ENCODE assay signal across 11 cellular contexts in the genomic region with DNA sequence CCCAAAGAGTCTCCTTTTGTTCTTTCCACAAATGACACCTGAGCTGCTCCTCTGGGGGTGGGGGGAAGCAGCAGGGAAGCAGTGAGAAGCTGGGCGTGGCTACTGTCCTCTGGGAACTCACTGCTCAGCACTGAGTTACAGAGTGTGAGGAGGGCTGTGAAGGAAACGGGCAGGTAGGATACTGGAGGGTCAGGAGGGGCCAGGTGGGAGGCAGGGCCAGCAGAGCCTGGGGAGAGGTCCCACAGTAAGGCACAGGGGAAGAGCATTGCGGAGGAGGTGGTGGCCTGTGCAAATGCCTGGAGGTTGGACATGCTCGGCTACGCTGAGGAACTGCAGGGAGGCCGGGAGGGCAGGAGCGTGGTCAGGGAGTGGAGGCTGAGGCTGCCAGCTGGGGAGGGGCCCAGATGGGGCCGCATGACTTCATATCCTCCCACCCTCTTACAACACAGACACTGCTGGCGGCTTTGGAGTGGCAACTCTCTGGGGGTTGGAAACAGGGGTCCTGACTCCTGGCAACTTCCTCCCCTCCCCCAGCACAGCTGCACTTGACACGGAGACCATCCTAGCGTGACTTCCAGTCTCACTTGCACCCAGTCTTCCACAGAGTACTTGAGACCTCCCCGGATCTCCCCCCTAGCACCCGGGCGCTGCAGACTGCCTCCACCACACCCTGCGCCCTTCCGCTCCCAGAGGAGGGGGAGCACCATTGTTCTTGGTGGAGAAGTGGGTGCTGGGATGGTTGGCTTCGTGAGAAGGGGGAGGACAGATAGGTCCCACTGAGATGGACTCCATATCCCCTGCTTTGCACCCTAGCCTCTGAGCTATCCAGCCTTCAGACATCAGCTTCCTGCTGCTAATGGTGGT. TPM values are rescaled to one million over a fixed set of nuclear protein-coding genes. Genes with fewer than 3 reads are reported as not detected.
DNase-seq lines count a peak whose midpoint lies in the region; ATAC-seq and TF ChIP-seq lines count a peak whose summit lies in the region.
"Had no signal": no experiment of that assay in that cellular context is flagged by ENCODE, and none has a peak within 500 bp of the region (broad histone marks: within the 10 kb centered on the region; RNA-seq: fewer than 3 reads in every experiment).

No MANE protein-coding gene starts in this region.

- peaks cover 3 to 4% of the 10 kb centered on the region in 2 donors for H3K36me3 Mint-ChIP-seq in CD14-positive monocyte
- peaks cover 5% of the 10 kb centered on the region for H3K36me3 Mint-ChIP-seq in glutamatergic neuron (ENCODE audit: unreplicated experiment)
- H3K36me3 Mint-ChIP-seq in stimulated activated effector memory CD8-positive, alpha-beta T cell treated with anti-CD3 and anti-CD28 coated beads, Interleukin-12 subunit alpha, Interleukin-12 subunit beta, amount 100 ng/mL, for 72 hours: peaks cover 4% of the 10 kb centered on the region

- H4K20me1 ChIP-seq in HCT116 (ENCODE audit: insufficient read depth): no peaks in the 10 kb centered on the region

- peaks cover 8 to 19% of the 10 kb centered on the region in 2 experiments for H3K4me1 ChIP-seq in HCT116 (ENCODE audit: control insufficient read depth in 1 of 2, insufficient read depth in 2 of 2, low read length in 2 of 2)
- H3K4me1 ChIP-seq in transverse colon: no peaks in the 10 kb centered on the region
- H3K4me1 ChIP-seq: suprapubic skin had no signal

- DNase-seq in CD14-positive monocyte (ENCODE audit: low spot score) (no peak), HCT116 (ENCODE audit: low read depth, low spot score) (no peak), NCI-H69 (lab: John Stamatoyannopoulos, UW) (peak; percentile 77), glutamatergic neuron (no peak), transverse colon (no peak), SHP77 treated with DMSO at 0.1 percent for 48 hours (lab: John Stamatoyannopoulos, UW) (no peak), dorsolateral prefrontal cortex (no peak)
- no peak for DNase-seq in stimulated activated effector memory CD8-positive, alpha-beta T cell treated with anti-CD3 and anti-CD28 coated beads, Interleukin-12 subunit alpha, Interleukin-12 subunit beta, amount 100 ng/mL, for 72 hours (ENCODE audit: low spot score in 2 of 2)
- DNase-seq: CD4-positive, alpha-beta T cell; head of caudate nucleus had no signal

- no peaks in the 10 kb centered on the region for H3K9me2 ChIP-seq in HCT116 (ENCODE audit: insufficient read depth)

- H3K4me1 Mint-ChIP-seq in CD14-positive monocyte (peaks cover 57% of the 10 kb centered on the region), glutamatergic neuron (ENCODE audit: low read depth, unreplicated experiment) (peaks cover 9% of the 10 kb centered on the region)
- peaks cover 39% of the 10 kb centered on the region for H3K4me1 Mint-ChIP-seq in stimulated activated effector memory CD8-positive, alpha-beta T cell treated with anti-CD3 and anti-CD28 coated beads, Interleukin-12 subunit alpha, Interleukin-12 subunit beta, amount 100 ng/mL, for 72 hours

- TF ChIP-seq CTCF in CD14-positive monocyte (IDR thresholded peaks at IDR 0.05) (no peak), HCT116 (IDR thresholded peaks at IDR 0.05 in 2 of 3, conservative IDR thresholded peaks at IDR 0.05 in 1 of 3; ENCODE audit: borderline replicate concordance in 1 of 3, insufficient read depth in 1 of 3, low read depth in 2 of 3, low read length in 2 of 3) (no peak), glutamatergic neuron (IDR thresholded peaks at IDR 0.05; ENCODE audit: partially characterized antibody, unreplicated experiment) (no peak), transverse colon (IDR thresholded peaks at IDR 0.05) (no peak), dorsolateral prefrontal cortex (IDR thresholded peaks at IDR 0.05 in 54 of 56, conservative IDR thresholded peaks at IDR 0.05 in 2 of 56; ENCODE audit: low read depth in 1 of 56, partially characterized antibody in 56 of 56) (no peak)

- no peak for TF ChIP-seq EP300 in transverse colon (IDR thresholded peaks at IDR 0.05; ENCODE audit: low read depth)

- peak overlapping the region; percentile 39; the same call in 1 of the 2 replicates for H3K4me2 ChIP-seq in HCT116 (ENCODE audit: low read length)

- H3K9me3 Mint-ChIP-seq in CD14-positive monocyte (peaks cover 0 to 6% (median 0%) of the 10 kb centered on the region in 7 donors), glutamatergic neuron (ENCODE audit: unreplicated experiment) (peaks cover 8% of the 10 kb centered on the region)
- H3K9me3 Mint-ChIP-seq in stimulated activated effector memory CD8-positive, alpha-beta T cell treated with anti-CD3 and anti-CD28 coated beads, Interleukin-12 subunit alpha, Interleukin-12 subunit beta, amount 100 ng/mL, for 72 hours: no peaks in the 10 kb centered on the region
- H3K9me3 Mint-ChIP-seq: CD4-positive, alpha-beta T cell had no signal

- in situ Hi-C loops in transverse colon (cut with MboI; ENCODE audit: low pct_ligation_motif_present in 1 of 4, low pct_unique_long_range_greater_than_20kb in 1 of 4, low sequenced_read_pairs in 3 of 4): no loop called here

- RAD21 ChIA-PET in HCT116 (lab: Charles Lee; ENCODE audit: low non-redundant PET in 1 of 2, low total read pairs in 2 of 2, uncharacterized antibody in 2 of 2, unreplicated experiment in 2 of 2): no interaction called here

- WGBS in transverse colon (ENCODE audit: low coverage in 1 of 2), 2 donors: 50 to 71% methylated on average over 2 to 17 of the region's 17 CpGs

- CTCF ChIA-PET in HCT116 (lab: Charles Lee): interaction anchor here (1.3 to 1.4 kb wide), 2 partner anchors 10 to 73 kb away, joined by 3 to 4 read pairs; no protein-coding TSS in a partner anchor

- H3K4me3 Mint-ChIP-seq in CD14-positive monocyte (peak overlapping the region in 1 of 2 donors; percentile 68), glutamatergic neuron (ENCODE audit: unreplicated experiment) (no peak overlapping the region)
- H3K4me3 Mint-ChIP-seq in stimulated activated effector memory CD8-positive, alpha-beta T cell treated with anti-CD3 and anti-CD28 coated beads, Interleukin-12 subunit alpha, Interleukin-12 subunit beta, amount 100 ng/mL, for 72 hours: no peak overlapping the region
- H3K4me3 Mint-ChIP-seq: CD4-positive, alpha-beta T cell had no signal

- H2AFZ ChIP-seq in HCT116 (ENCODE audit: low read depth, low read length, poor library complexity, severe bottlenecking): no peak overlapping the region

- H3K9me3 ChIP-seq in HCT116 (ENCODE audit: control insufficient read depth in 1 of 2, insufficient read depth in 1 of 2, low read depth in 1 of 2, low read length in 2 of 2) (no peaks in the 10 kb centered on the region), transverse colon (no peaks in the 10 kb centered on the region)
- H3K9me3 ChIP-seq: suprapubic skin had no signal

- no peaks in the 10 kb centered on the region for H3K36me3 ChIP-seq in HCT116 (ENCODE audit: control insufficient read depth in 1 of 2, insufficient read depth in 2 of 2, low read length in 2 of 2)
- H3K36me3 ChIP-seq in transverse colon: no peaks in the 10 kb centered on the region
- H3K36me3 ChIP-seq: suprapubic skin had no signal

- H3K79me2 ChIP-seq in HCT116 (ENCODE audit: insufficient read depth, low read length): no peaks in the 10 kb centered on the region

- TF ChIP-seq POLR2A in HCT116 (IDR thresholded peaks at IDR 0.05; ENCODE audit: borderline replicate concordance, extremely low read depth, insufficient read depth, insufficient read length) (no peak), transverse colon (IDR thresholded peaks at IDR 0.05) (no peak)

- no peak overlapping the region for H3K9ac ChIP-seq in HCT116 (ENCODE audit: low read length)

- H3K27ac ChIP-seq in HCT116 (ENCODE audit: low read depth, low read length) (no peak overlapping the region; the same call in 1 of the 2 replicates), transverse colon (no peak overlapping the region), dorsolateral prefrontal cortex (no peak overlapping the region)
- H3K27ac ChIP-seq: suprapubic skin had no signal

- TF ChIP-seq RAD21 in HCT116 (IDR thresholded peaks at IDR 0.05; ENCODE audit: low read depth): no peak

- no peak overlapping the region for H3K4me3 ChIP-seq in HCT116 (replicated peaks in 1 of 2; ENCODE audit: low read depth in 1 of 2, low read length in 2 of 2)
- no peak overlapping the region for H3K4me3 ChIP-seq in transverse colon
- no peak overlapping the region for H3K4me3 ChIP-seq in dorsolateral prefrontal cortex
- H3K4me3 ChIP-seq: suprapubic skin had no signal

- H3K27ac Mint-ChIP-seq in CD14-positive monocyte (peak overlapping the region; percentile 25 to 86 (median 60)), glutamatergic neuron (ENCODE audit: unreplicated experiment) (peak overlapping the region; percentile 43)
- no peak overlapping the region for H3K27ac Mint-ChIP-seq in stimulated activated effector memory CD8-positive, alpha-beta T cell treated with anti-CD3 and anti-CD28 coated beads, Interleukin-12 subunit alpha, Interleukin-12 subunit beta, amount 100 ng/mL, for 72 hours
- H3K27ac Mint-ChIP-seq: CD4-positive, alpha-beta T cell had no signal

- no TSS peak for BruUV-seq in HCT116 (replicated peaks; lab: Mats Ljungman, UMichigan)

- POLR2A ChIA-PET in HCT116 (lab: Charles Lee): no interaction called here

- peak; percentile 43 for ATAC-seq in HCT116
- no peak for ATAC-seq in stimulated activated effector memory CD8-positive, alpha-beta T cell treated with anti-CD3 and anti-CD28 coated beads, Interleukin-12 subunit alpha, Interleukin-12 subunit beta, amount 100 ng/mL, for 72 hours

- H3K27me3 ChIP-seq in HCT116 (ENCODE audit: insufficient read depth, low read length) (no peaks in the 10 kb centered on the region), transverse colon (no peaks in the 10 kb centered on the region), dorsolateral prefrontal cortex (peaks cover 0 to 4% (median 0%) of the 10 kb centered on the region in 45 donors)

- H3K27me3 Mint-ChIP-seq in CD14-positive monocyte (ENCODE audit: low read depth in 3 of 3) (peaks cover 1 to 8% (median 5%) of the 10 kb centered on the region in 3 donors), glutamatergic neuron (ENCODE audit: unreplicated experiment) (peaks cover 6% of the 10 kb centered on the region)
- H3K27me3 Mint-ChIP-seq: CD4-positive, alpha-beta T cell had no signal

- intact Hi-C loops in CD14-positive monocyte (cut with micrococcal nuclease) (no loop called here), HCT116 (cut with micrococcal nuclease) (no loop called here), transverse colon (cut with DNase I; ENCODE audit: low total_unique reads) (no loop called here), dorsolateral prefrontal cortex (cut with DNase I) (no loop called here)

TF ChIP-seq in HCT116, 20 proteins besides CTCF, POLR2A, EP300 and RAD21 (continues in another document):
- TF ChIP-seq SIN3A (IDR thresholded peaks at IDR 0.05; ENCODE audit: low read depth) (no peak), JUND (IDR thresholded peaks at IDR 0.05) (no peak), SP1 (IDR thresholded peaks at IDR 0.05; ENCODE audit: low read depth) (no peak)

RNA-seq across cellular contexts. Expression of a gene that starts 34.2 kb away (rescaled TPM):
- 10 to 100 TPM in 1 of 2 donors, 1 to 10 TPM in 1; 7.5 to 17.8 TPM for polyA plus RNA-seq in CD14-positive monocyte
- total RNA-seq in HCT116 (2021; ENCODE audit: unreplicated experiment) (36.2 TPM), glutamatergic neuron (ENCODE audit: unreplicated experiment) (16.6 TPM), transverse colon (10 to 100 TPM; 26.5 to 37.4 (median 30.4) TPM), dorsolateral prefrontal cortex (10 to 100 TPM in 112 of 120 experiments, 1 to 10 TPM in 8; 8.5 to 26.9 (median 13.2) TPM)
- polyA plus RNA-seq in HCT116 (2012): 33.1 and 35.2 TPM in 2 replicates
